Comparison of ENCODE assay signal across 23 cellular contexts in the genomic region with DNA sequence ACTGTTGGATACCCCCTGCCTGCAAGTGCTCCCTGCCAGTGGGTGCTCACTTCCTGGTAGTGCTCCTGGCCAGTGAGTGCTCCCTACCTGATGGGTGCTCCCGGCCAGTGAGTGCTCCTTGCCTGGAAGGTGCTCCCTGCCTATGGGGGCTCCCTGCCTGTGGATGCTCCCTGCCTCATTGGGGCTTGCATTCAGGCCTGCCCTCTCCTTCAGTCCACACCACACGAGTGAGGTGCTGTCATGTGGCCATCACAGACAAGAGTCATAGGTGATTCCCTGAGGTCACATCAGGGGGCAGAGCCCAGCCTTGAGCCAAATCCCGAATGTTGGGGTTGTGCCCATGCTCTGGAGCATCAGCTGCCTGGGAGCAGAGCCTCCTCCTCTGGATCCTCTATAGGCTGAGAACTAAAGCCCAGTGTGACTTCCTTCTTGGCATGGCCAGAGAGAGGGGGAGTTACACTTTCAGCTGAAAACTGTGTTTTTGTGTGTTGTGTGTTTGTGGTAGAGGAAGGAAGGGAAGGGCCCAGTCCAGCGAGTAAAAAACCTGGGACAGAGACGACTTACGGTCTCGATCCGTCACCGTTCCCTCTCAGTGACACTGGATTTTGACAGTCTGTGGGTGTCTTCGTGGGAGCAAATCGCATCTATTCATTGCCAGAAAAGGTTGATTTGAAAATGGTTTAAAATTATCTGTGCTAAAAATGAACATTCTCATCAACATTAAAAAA.
DNase-seq lines count a peak whose midpoint lies in the region; ATAC-seq and TF ChIP-seq lines count a peak whose summit lies in the region.
"Had no signal": no experiment of that assay in that cellular context is flagged by ENCODE, and none has a peak within 500 bp of the region (broad histone marks: within the 10 kb centered on the region; RNA-seq: fewer than 3 reads in every experiment).

No MANE protein-coding gene starts in this region.

- H3K9me3 ChIP-seq in heart left ventricle, result no peaks in the 10 kb centered on the region
- no peaks in the 10 kb centered on the region for H3K9me3 ChIP-seq in endodermal cell (ENCODE audit: control insufficient read depth, low read length)
- H3K9me3 ChIP-seq: neutrophil, upper lobe of left lung had no signal

- intact Hi-C loops in heart left ventricle (cut with DNase I), result loop anchor here in 1 of 10 donors (5.0 to 10.0 kb wide), 2 partner anchors 42 to 175 kb away; no protein-coding TSS in a partner anchor
- intact Hi-C loops in left cardiac atrium (cut with DNase I), result no loop called here

- H3K36me3 ChIP-seq in heart left ventricle (peaks cover 0 to 36% (median 11%) of the 10 kb centered on the region in 9 donors), endodermal cell (ENCODE audit: control insufficient read depth, insufficient read depth, low read length) (no peaks in the 10 kb centered on the region)
- H3K36me3 ChIP-seq: neutrophil had no signal

- 50 to 65% (median 55%) methylated on average over 9 to 11 of the region's 11 CpGs for WGBS in heart left ventricle, 4 donors
- WGBS in endodermal cell (ENCODE audit: insufficient coverage in 1 of 2, insufficient read length in 1 of 2), 2 experiments, result 87 to 95% methylated on average over 8 to 10 of the region's 11 CpGs

- no peaks in the 10 kb centered on the region for H3K27me3 ChIP-seq in heart left ventricle
- no peaks in the 10 kb centered on the region for H3K27me3 ChIP-seq in endodermal cell (ENCODE audit: control insufficient read depth, insufficient read depth, low read length, poor library complexity, severe bottlenecking)
- H3K27me3 ChIP-seq: upper lobe of left lung had no signal

- peaks cover 0 to 17% (median 8%) of the 10 kb centered on the region in 12 donors for H3K4me1 ChIP-seq in heart left ventricle
- no peaks in the 10 kb centered on the region for H3K4me1 ChIP-seq in endodermal cell (ENCODE audit: control insufficient read depth, insufficient read depth, low read length)

- H3K4me1 Mint-ChIP-seq in endodermal cell, result no peaks in the 10 kb centered on the region

- peak in 3 of 5 donors; percentile 5 to 31 (median 16) for DNase-seq in heart left ventricle
- DNase-seq in left cardiac atrium, result no peak
- peak; percentile 39 for DNase-seq in endodermal cell
- peak; percentile 12 for DNase-seq in omental fat pad (ENCODE audit: low spot score)
- DNase-seq in NCI-H526 treated with DMSO at 0.1 percent for 48 hours (lab: John Stamatoyannopoulos, UW), result no peak
- no peak for DNase-seq in GM19238 (ENCODE audit: insufficient read length, low spot score)
- no peak for DNase-seq in stimulated activated CD4-positive, alpha-beta T cell treated with anti-CD3 and anti-CD28 coated beads, Interleukin-12 subunit alpha, Interleukin-12 subunit beta, amount 100 ng/mL, for 4 hours
- DNase-seq in activated gamma-delta T cell (lab: John Stamatoyannopoulos, UW), result no peak
- DNase-seq: activated CD8-positive, alpha-beta T cell treated with anti-CD3 and anti-CD28 coated beads for 36 hours; activated T-cell treated with anti-CD3 and anti-CD28 coated beads, Interleukin-2, amount 50 U/mL, for 72 hours; CD4-positive, CD25-positive, alpha-beta regulatory T cell; effector CD4-positive, alpha-beta T cell; erythroblast; foreskin fibroblast; MM.1S; NCI-H146; NCI-H2171 treated with DMSO at 0.1 percent for 48 hours; NCI-H526; retina had no signal

- no peak overlapping the region for H3K9ac ChIP-seq in endodermal cell (ENCODE audit: extremely low read depth, low read length, poor library complexity, severe bottlenecking)

- TF ChIP-seq POLR2A in heart left ventricle (IDR thresholded peaks at IDR 0.05), result no peak

- no peak overlapping the region for H3K4me3 ChIP-seq in heart left ventricle
- no peak overlapping the region for H3K4me3 ChIP-seq in endodermal cell (ENCODE audit: low read length)
- H3K4me3 ChIP-seq: upper lobe of left lung had no signal

- H3K9me3 Mint-ChIP-seq in endodermal cell, result no peaks in the 10 kb centered on the region
- H3K9me3 Mint-ChIP-seq: activated CD8-positive, alpha-beta T cell treated with anti-CD3 and anti-CD28 coated beads for 36 hours; activated naive CD4-positive, alpha-beta T cell treated with anti-CD3 and anti-CD28 coated beads, Interleukin-2, amount 50 U/mL, for 24 hours; activated T-cell treated with anti-CD3 and anti-CD28 coated beads, Interleukin-2, amount 50 U/mL, for 72 hours; CD4-positive, CD25-positive, alpha-beta regulatory T cell; stimulated activated naive CD8-positive, alpha-beta T cell treated with anti-CD3 and anti-CD28 coated beads, Interleukin-15, amount 100 ng/mL, for 72 hours had no signal

- no peaks in the 10 kb centered on the region for H3K27me3 Mint-ChIP-seq in endodermal cell (ENCODE audit: insufficient read depth)
- H3K27me3 Mint-ChIP-seq: activated naive CD4-positive, alpha-beta T cell treated with anti-CD3 and anti-CD28 coated beads, Interleukin-2, amount 50 U/mL, for 24 hours; stimulated activated naive CD8-positive, alpha-beta T cell treated with anti-CD3 and anti-CD28 coated beads, Interleukin-15, amount 100 ng/mL, for 72 hours had no signal

- H3K36me3 Mint-ChIP-seq in endodermal cell (ENCODE audit: low read depth), result no peaks in the 10 kb centered on the region
- H3K36me3 Mint-ChIP-seq: activated naive CD4-positive, alpha-beta T cell treated with anti-CD3 and anti-CD28 coated beads, Interleukin-2, amount 50 U/mL, for 24 hours; CD4-positive, CD25-positive, alpha-beta regulatory T cell had no signal

- H3K4me3 Mint-ChIP-seq in endodermal cell, result no peak overlapping the region
- H3K4me3 Mint-ChIP-seq: activated CD8-positive, alpha-beta T cell treated with anti-CD3 and anti-CD28 coated beads for 36 hours; activated naive CD4-positive, alpha-beta T cell treated with anti-CD3 and anti-CD28 coated beads, Interleukin-2, amount 50 U/mL, for 24 hours; activated T-cell treated with anti-CD3 and anti-CD28 coated beads, Interleukin-2, amount 50 U/mL, for 72 hours; CD4-positive, CD25-positive, alpha-beta regulatory T cell; stimulated activated naive CD8-positive, alpha-beta T cell treated with anti-CD3 and anti-CD28 coated beads, Interleukin-15, amount 100 ng/mL, for 72 hours had no signal

- TF ChIP-seq CTCF in heart left ventricle (IDR thresholded peaks at IDR 0.05) (no peak), endodermal cell (conservative IDR thresholded peaks at IDR 0.05) (no peak), omental fat pad (IDR thresholded peaks at IDR 0.05) (no peak)

- H3K27ac Mint-ChIP-seq in endodermal cell, result no peak overlapping the region
- H3K27ac Mint-ChIP-seq: activated CD8-positive, alpha-beta T cell treated with anti-CD3 and anti-CD28 coated beads for 36 hours; activated naive CD4-positive, alpha-beta T cell treated with anti-CD3 and anti-CD28 coated beads, Interleukin-2, amount 50 U/mL, for 24 hours; activated T-cell treated with anti-CD3 and anti-CD28 coated beads, Interleukin-2, amount 50 U/mL, for 72 hours; CD4-positive, CD25-positive, alpha-beta regulatory T cell; stimulated activated naive CD8-positive, alpha-beta T cell treated with anti-CD3 and anti-CD28 coated beads, Interleukin-15, amount 100 ng/mL, for 72 hours had no signal

- peak overlapping the region in 6 of 12 donors; percentile 36 to 61 (median 48) for H3K27ac ChIP-seq in heart left ventricle
- no peak overlapping the region for H3K27ac ChIP-seq in endodermal cell (ENCODE audit: low read depth, low read length)
- H3K27ac ChIP-seq: neutrophil, upper lobe of left lung had no signal

- ATAC-seq in heart left ventricle, result peak in 2 of 4 donors; percentile 15 to 53
- ATAC-seq in left cardiac atrium, result no peak
- no peak for ATAC-seq in omental fat pad (ENCODE audit: low FRiP score)
- ATAC-seq: activated CD8-positive, alpha-beta T cell treated with anti-CD3 and anti-CD28 coated beads for 36 hours; activated T-cell treated with anti-CD3 and anti-CD28 coated beads, Interleukin-2, amount 50 U/mL, for 72 hours; stimulated activated naive CD8-positive, alpha-beta T cell treated with anti-CD3 and anti-CD28 coated beads, Interleukin-15, amount 100 ng/mL, for 72 hours had no signal

Comparison
In these comparisons a context has a peak if more than half of its experiments do, and no peak if none do; other contexts are left out.
1. DNase-seq: peak in heart left ventricle (3 of 5), endodermal cell (single experiment) and omental fat pad (single experiment); none in left cardiac atrium (single experiment), NCI-H526 treated with DMSO at 0.1 percent for 48 hours (single experiment), GM19238 (single experiment), stimulated activated CD4-positive, alpha-beta T cell treated with anti-CD3 and anti-CD28 coated beads, Interleukin-12 subunit alpha, Interleukin-12 subunit beta, amount 100 ng/mL, for 4 hours (single experiment) and activated gamma-delta T cell (single experiment).